Comparison of ENCODE assay signal across 13 cellular contexts in the genomic region with DNA sequence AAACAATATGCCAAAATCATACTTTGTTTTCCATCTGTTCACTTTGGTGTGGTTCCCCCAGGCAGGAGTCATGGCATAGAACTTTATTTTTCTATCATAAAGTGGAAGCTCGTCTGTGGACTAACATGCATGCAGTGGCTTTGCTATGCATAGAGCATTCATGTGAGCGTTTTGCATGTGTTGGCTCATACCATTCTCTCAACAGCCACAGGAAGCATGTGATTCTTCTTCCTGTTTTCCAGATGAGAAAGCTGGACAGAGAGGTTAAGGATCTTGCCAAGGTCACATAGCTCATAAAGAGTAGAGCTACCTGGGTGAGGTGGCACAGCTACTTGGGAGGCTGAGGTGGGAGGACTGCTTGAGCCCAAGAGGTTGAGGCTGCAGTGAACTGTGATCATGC.
DNase-seq lines count a peak whose midpoint lies in the region.
"Had no signal": no experiment of that assay in that cellular context is flagged by ENCODE, and none has a peak within 500 bp of the region (broad histone marks: within the 10 kb centered on the region; RNA-seq: fewer than 3 reads in every experiment).

No MANE protein-coding gene starts in this region.

- DNase-seq in NCI-H2171 treated with DMSO at 0.1 percent for 48 hours (lab: John Stamatoyannopoulos, UW) (peak; percentile 37), NCI-H2171 (lab: John Stamatoyannopoulos, UW) (no peak), dermis microvascular lymphatic vessel endothelial cell (ENCODE audit: low read depth in 2 of 2) (peak; percentile 51 to 65), lung microvascular endothelial cell (ENCODE audit: low read depth in 2 of 2) (peak; percentile 31 to 81), DMS79 treated with DMSO at 0.1 percent for 48 hours (lab: John Stamatoyannopoulos, UW) (no peak)
- no peak for DNase-seq in activated CD4-positive, CD25-positive, alpha-beta regulatory T cell treated with anti-CD3 and anti-CD28 coated beads, Interleukin-2, amount 50 U/mL, for 72 hours
- DNase-seq: C1 segment of cervical spinal cord; Calu3; CD4-positive, alpha-beta memory T cell; COR-L47; DMS79; GF-D8; H9 had no signal

Comparison
In these comparisons a context has a peak if more than half of its experiments do, and no peak if none do; other contexts are left out.
1. DNase-seq: peak in NCI-H2171 treated with DMSO at 0.1 percent for 48 hours (single experiment), dermis microvascular lymphatic vessel endothelial cell (2 of 2) and lung microvascular endothelial cell (2 of 2); none in NCI-H2171 (single experiment), DMS79 treated with DMSO at 0.1 percent for 48 hours (single experiment) and activated CD4-positive, CD25-positive, alpha-beta regulatory T cell treated with anti-CD3 and anti-CD28 coated beads, Interleukin-2, amount 50 U/mL, for 72 hours (single experiment).